18 cellular contexts compared by ENCODE assay signal in the genomic region with DNA sequence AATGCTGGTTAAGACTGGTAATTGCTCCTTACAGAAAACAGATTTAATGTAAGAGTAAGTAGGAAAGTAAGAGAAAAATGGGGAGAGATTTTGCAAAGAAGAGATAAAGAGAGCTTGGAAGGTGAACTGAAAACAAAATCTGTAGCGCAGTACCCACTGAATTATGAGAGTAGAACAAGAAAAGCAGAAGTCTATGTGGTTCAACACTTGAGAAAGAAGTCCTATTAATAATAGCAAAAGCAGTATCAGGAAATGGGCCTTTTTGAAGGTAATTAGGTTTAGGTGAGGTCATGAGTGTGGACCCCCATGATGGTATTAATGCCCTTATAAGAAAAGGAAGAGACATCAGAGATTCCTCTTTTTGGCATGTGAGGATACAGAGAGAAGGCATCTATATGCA.
"Had no signal": no experiment of that assay in that cellular context is flagged by ENCODE, and none has a peak within 500 bp of the region (broad histone marks: within the 10 kb centered on the region; RNA-seq: fewer than 3 reads in every experiment).

No MANE protein-coding gene starts in this region.

- H3K4me1 Mint-ChIP-seq: activated CD8-positive, alpha-beta memory T cell treated with anti-CD3 and anti-CD28 coated beads, Interleukin-2, amount 10 ng/mL, durations not matched to agents 7 days and 5 days; nephron; stimulated activated naive CD8-positive, alpha-beta T cell treated with anti-CD3 and anti-CD28 coated beads, Interleukin-15, amount 100 ng/mL, for 72 hours had no signal

- H3K27ac ChIP-seq: foreskin keratinocyte, right atrium auricular region, skin epidermis, thoracic aorta had no signal

- H3K4me1 ChIP-seq: foreskin keratinocyte had no signal

- H3K27me3 ChIP-seq: right atrium auricular region had no signal

- H3K9me3 ChIP-seq: right atrium auricular region, thoracic aorta had no signal

- H3K4me3 Mint-ChIP-seq: activated CD8-positive, alpha-beta memory T cell treated with anti-CD3 and anti-CD28 coated beads, Interleukin-2, amount 10 ng/mL, durations not matched to agents 7 days and 5 days; activated naive CD4-positive, alpha-beta T cell treated with anti-CD3 and anti-CD28 coated beads for 36 hours; dendritic cell treated with granulocyte-macrophage colony-stimulating factor and Interleukin-4, amounts not matched to agents 40 ng/mL and 50 ng/mL, for 4 days; nephron; stimulated activated naive CD8-positive, alpha-beta T cell treated with anti-CD3 and anti-CD28 coated beads, Interleukin-15, amount 100 ng/mL, for 72 hours had no signal

- H3K27ac Mint-ChIP-seq: activated CD8-positive, alpha-beta memory T cell treated with anti-CD3 and anti-CD28 coated beads, Interleukin-2, amount 10 ng/mL, durations not matched to agents 7 days and 5 days; activated naive CD4-positive, alpha-beta T cell treated with anti-CD3 and anti-CD28 coated beads for 36 hours; activated T-helper 2 cell treated with anti-CD3 and anti-CD28 coated beads, Interferon-gamma antibody, Interleukin-2, Interleukin-4, amounts not matched to agents 10 μg/mL and 5 μg/mL and 100 μg/mL, durations not matched to agents 14 hours and 24 hours and 36 hours; dendritic cell treated with granulocyte-macrophage colony-stimulating factor and Interleukin-4, amounts not matched to agents 40 ng/mL and 50 ng/mL, for 4 days; nephron; stimulated activated naive CD8-positive, alpha-beta T cell treated with anti-CD3 and anti-CD28 coated beads, Interleukin-15, amount 100 ng/mL, for 72 hours had no signal

- DNase-seq: activated CD4-positive, alpha-beta T cell treated with anti-CD3 and anti-CD28 coated beads, Interleukin-2, amount 50 U/mL, for 48 hours; activated CD8-positive, alpha-beta memory T cell treated with anti-CD3 and anti-CD28 coated beads, Interleukin-2, amount 10 ng/mL, durations not matched to agents 7 days and 5 days; activated naive CD4-positive, alpha-beta T cell treated with anti-CD3 and anti-CD28 coated beads for 36 hours; activated T-cell treated with anti-CD3 and anti-CD28 coated beads, Interleukin-2, amount 50 U/mL, for 1 hour; effector memory CD4-positive, alpha-beta T cell; foreskin keratinocyte; kidney glomerular epithelial cell; nucleus accumbens; stimulated activated CD4-positive, alpha-beta T cell treated with anti-CD3 and anti-CD28 coated beads, Interleukin-4, amount 100 ng/mL, for 4 hours; stimulated activated CD8-positive, alpha-beta memory T cell treated with anti-CD3 and anti-CD28 coated beads, Interleukin-4, amount 100 ng/mL, for 48 hours; stimulated activated naive CD8-positive, alpha-beta T cell treated with anti-CD3 and anti-CD28 coated beads, Interleukin-15, amount 100 ng/mL, for 72 hours; T1000 had no signal

- H3K36me3 Mint-ChIP-seq: activated CD8-positive, alpha-beta memory T cell treated with anti-CD3 and anti-CD28 coated beads, Interleukin-2, amount 10 ng/mL, durations not matched to agents 7 days and 5 days had no signal

- H3K27me3 Mint-ChIP-seq: activated CD8-positive, alpha-beta memory T cell treated with anti-CD3 and anti-CD28 coated beads, Interleukin-2, amount 10 ng/mL, durations not matched to agents 7 days and 5 days; dendritic cell treated with granulocyte-macrophage colony-stimulating factor and Interleukin-4, amounts not matched to agents 40 ng/mL and 50 ng/mL, for 4 days; stimulated activated naive CD8-positive, alpha-beta T cell treated with anti-CD3 and anti-CD28 coated beads, Interleukin-15, amount 100 ng/mL, for 72 hours had no signal

- H3K36me3 ChIP-seq: right atrium auricular region, thoracic aorta had no signal

- H3K9me3 Mint-ChIP-seq: activated naive CD4-positive, alpha-beta T cell treated with anti-CD3 and anti-CD28 coated beads for 36 hours; activated T-helper 2 cell treated with anti-CD3 and anti-CD28 coated beads, Interferon-gamma antibody, Interleukin-2, Interleukin-4, amounts not matched to agents 10 μg/mL and 5 μg/mL and 100 μg/mL, durations not matched to agents 14 hours and 24 hours and 36 hours; dendritic cell treated with granulocyte-macrophage colony-stimulating factor and Interleukin-4, amounts not matched to agents 40 ng/mL and 50 ng/mL, for 4 days; nephron had no signal

- H3K4me3 ChIP-seq: right atrium auricular region, skin epidermis, thoracic aorta had no signal

- ATAC-seq: activated CD8-positive, alpha-beta memory T cell treated with anti-CD3 and anti-CD28 coated beads, Interleukin-2, amount 10 ng/mL, durations not matched to agents 7 days and 5 days; foreskin keratinocyte; stimulated activated naive CD8-positive, alpha-beta T cell treated with anti-CD3 and anti-CD28 coated beads, Interleukin-15, amount 100 ng/mL, for 72 hours had no signal
